8 cellular contexts compared by ENCODE assay signal in genomic region chr2:203535078-203535783, GRCh38. TPM values are rescaled to one million over a fixed set of nuclear protein-coding genes. Genes with fewer than 3 reads are reported as not detected.
DNase-seq lines count a peak whose midpoint lies in the region; ATAC-seq and TF ChIP-seq lines count a peak whose summit lies in the region.

Gene RAPH1 (minus strand): TSS chr2:203535301. CDS start chr2:203495353, 39,948 bp downstream.

- H3K4me1 Mint-ChIP-seq in nephron progenitor cell, result peaks cover 45% of the 10 kb centered on the region

- H3K27ac ChIP-seq in C4-2B (peak within 1 kb of the TSS; percentile 91), KMS-11 (no peak within 1 kb of the TSS), RWPE2 (ENCODE audit: poor library complexity, severe bottlenecking) (peak within 1 kb of the TSS; percentile 73)

- H3K27ac Mint-ChIP-seq in nephron progenitor cell, result peak within 1 kb of the TSS; percentile 98

- H3K4me3 ChIP-seq in KMS-11 (IDR thresholded peaks at IDR 0.05; ENCODE audit: insufficient read depth, low read depth, low read length) (peak within 1 kb of the TSS; percentile 38), RWPE2 (ENCODE audit: severe bottlenecking) (peak within 1 kb of the TSS; percentile 100), fibroblast of villous mesenchyme (ENCODE audit: low read depth, low read length) (peak within 1 kb of the TSS; percentile 95)

- peak within 1 kb of the TSS; percentile 92 for H3K4me3 Mint-ChIP-seq in nephron progenitor cell

- H3K9me3 Mint-ChIP-seq in nephron progenitor cell, result peaks cover 33% of the 10 kb centered on the region

- TF ChIP-seq CTCF in C4-2B (conservative IDR thresholded peaks at IDR 0.05) (peak; percentile 22; the same call in 1 of the 2 replicates), KMS-11 (conservative IDR thresholded peaks at IDR 0.05; ENCODE audit: low read depth, low read length) (no peak), RWPE2 (IDR thresholded peaks at IDR 0.05; ENCODE audit: poor library complexity, severe bottlenecking) (no peak), fibroblast of villous mesenchyme (IDR thresholded peaks at IDR 0.05; ENCODE audit: insufficient read depth, low read depth, low read length) (no peak), nephron progenitor cell (IDR thresholded peaks at IDR 0.05) (no peak)

- peak within 1 kb of the TSS; percentile 65; the same call in 1 of the 2 replicates for H2AFZ ChIP-seq in KMS-11 (ENCODE audit: low read depth)

- peaks cover 12% of the 10 kb centered on the region; the same call in 1 of the 2 replicates for H3K27me3 ChIP-seq in KMS-11 (ENCODE audit: insufficient read depth, low read depth)
- no peaks in the 10 kb centered on the region for H3K27me3 ChIP-seq in RWPE2 (ENCODE audit: insufficient read depth, poor library complexity, severe bottlenecking)

- H3K36me3 ChIP-seq in KMS-11 (ENCODE audit: insufficient read depth) (no peaks in the 10 kb centered on the region), RWPE2 (ENCODE audit: low read depth) (no peaks in the 10 kb centered on the region)

- H3K9me3 ChIP-seq in RWPE2 (ENCODE audit: severe bottlenecking), result no peaks in the 10 kb centered on the region

- peak within 1 kb of the TSS; percentile 94 for H3K4me2 ChIP-seq in KMS-11

- peaks cover 7% of the 10 kb centered on the region for H3K27me3 Mint-ChIP-seq in nephron progenitor cell (ENCODE audit: low read depth, poor library complexity)

- no peaks in the 10 kb centered on the region for H4K20me1 ChIP-seq in KMS-11 (ENCODE audit: insufficient read depth)

- H3K36me3 Mint-ChIP-seq in nephron progenitor cell (ENCODE audit: low read depth), result peaks cover 16% of the 10 kb centered on the region

- DNase-seq in RWPE2 (ENCODE audit: low spot score) (peak; percentile 88), fibroblast of villous mesenchyme (ENCODE audit: low read depth) (peak; percentile 81), nephron progenitor cell (peak; percentile 86)
- DNase-seq in activated gamma-delta T cell treated with anti-CD3 and anti-CD28 coated beads, Interleukin-2, amount 50 U/mL, for 16 hours (ENCODE audit: low read depth), result peak; percentile 30
- peak; percentile 70 for DNase-seq in stimulated activated naive CD8-positive, alpha-beta T cell treated with anti-CD3 and anti-CD28 coated beads, Interleukin-15, Interleukin-2, amounts not matched to agents 100 U/mL and 50 U/mL, for 24 hours

- peak within 1 kb of the TSS; percentile 45; the same call in 1 of the 2 replicates for H3K9ac ChIP-seq in KMS-11

- ATAC-seq in GM21390 (IDR thresholded peaks at IDR 0.05; ENCODE audit: unreplicated experiment) (peak; percentile 76), RWPE2 (ENCODE audit: low read depth) (peak; percentile 87)
- peak; percentile 75 for ATAC-seq in stimulated activated naive CD8-positive, alpha-beta T cell treated with anti-CD3 and anti-CD28 coated beads, Interleukin-15, Interleukin-2, amounts not matched to agents 100 U/mL and 50 U/mL, for 24 hours

- no peaks in the 10 kb centered on the region for H3K79me2 ChIP-seq in KMS-11 (ENCODE audit: insufficient read depth, low read depth)

- H3K4me1 ChIP-seq in KMS-11 (ENCODE audit: low read depth, poor library complexity, severe bottlenecking) (peaks cover 17% of the 10 kb centered on the region), RWPE2 (ENCODE audit: insufficient read depth, poor library complexity, severe bottlenecking) (peaks cover 6% of the 10 kb centered on the region)

RNA-seq across cellular contexts. Expression of gene RAPH1, which starts in this region (rescaled TPM):
- 13.2 and 19.4 TPM in 2 replicates for total RNA-seq in fibroblast of villous mesenchyme

Comparison
In these comparisons a context has a peak if more than half of its experiments do, and no peak if none do; other contexts are left out.
1. H3K4me3 ChIP-seq: peak in every context shown above with its lines; median percentile 100 in RWPE2; 95 in fibroblast of villous mesenchyme; 38 in KMS-11.
2. DNase-seq: peak in every context shown above with its lines; median percentile 88 in RWPE2; 86 in nephron progenitor cell; 81 in fibroblast of villous mesenchyme; 70 in stimulated activated naive CD8-positive, alpha-beta T cell treated with anti-CD3 and anti-CD28 coated beads, Interleukin-15, Interleukin-2, amounts not matched to agents 100 U/mL and 50 U/mL, for 24 hours; 30 in activated gamma-delta T cell treated with anti-CD3 and anti-CD28 coated beads, Interleukin-2, amount 50 U/mL, for 16 hours.